36 cellular contexts compared by ENCODE assay signal in genomic region chr1:35968396-35968795, GRCh38.
"Had no signal": no experiment of that assay in that cellular context is flagged by ENCODE, and none has a peak within 500 bp of the region (broad histone marks: within the 10 kb centered on the region; RNA-seq: fewer than 3 reads in every experiment).

No MANE protein-coding gene starts in this region.

- H3K27ac Mint-ChIP-seq: activated B cell treated with CpG ODN at 0.5 μM for 24 hours; activated CD4-positive, alpha-beta memory T cell treated with anti-CD3 and anti-CD28 coated beads for 36 hours; activated CD4-positive, alpha-beta T cell treated with anti-CD3 and anti-CD28 coated beads, Interleukin-2, amount 10 ng/mL, durations not matched to agents 24 days and 14 days; activated CD8-positive, alpha-beta T cell treated with anti-CD3 and anti-CD28 coated beads for 36 hours; activated naive CD4-positive, alpha-beta T cell treated with anti-CD3 and anti-CD28 coated beads for 36 hours; activated naive CD4-positive, alpha-beta T cell treated with anti-CD3 and anti-CD28 coated beads, Interleukin-2, amount 50 U/mL, for 72 hours; activated naive CD8-positive, alpha-beta T cell treated with anti-CD3 and anti-CD28 coated beads for 36 hours; activated T-cell treated with anti-CD3 and anti-CD28 coated beads, Interleukin-2, amount 50 U/mL, for 72 hours; activated T-helper 1 cell treated with anti-CD3 and anti-CD28 coated beads, Interleukin-12 subunit alpha, Interleukin-12 subunit beta, Interleukin-2, Interleukin-4 antibody, amounts not matched to agents 30 ng/mL and 10 ng/mL and 1 ng/mL, durations not matched to agents 14 hours and 24 hours and 36 hours; activated T-helper 17 cell treated with anti-CD3 and anti-CD28 coated beads, Interleukin-2, amount 50 U/mL, for 72 hours; T-helper 1 cell treated with Interleukin-12 subunit alpha and Interleukin-12 subunit beta and Interleukin-4 antibody, amounts not matched to agents 30 μg/mL and 1 μg/mL, for 36 hours; T-helper 2 cell treated with Interferon-gamma antibody and Interleukin-4, amounts not matched to agents 5 μg/mL and 100 μg/mL, for 36 hours had no signal

- H3K4me3 Mint-ChIP-seq: activated B cell treated with CpG ODN at 0.5 μM for 24 hours; activated CD4-positive, alpha-beta memory T cell treated with anti-CD3 and anti-CD28 coated beads for 36 hours; activated CD4-positive, alpha-beta T cell treated with anti-CD3 and anti-CD28 coated beads, Interleukin-2, amount 10 ng/mL, durations not matched to agents 24 days and 14 days; activated CD8-positive, alpha-beta T cell treated with anti-CD3 and anti-CD28 coated beads for 36 hours; activated naive CD4-positive, alpha-beta T cell treated with anti-CD3 and anti-CD28 coated beads for 36 hours; activated naive CD8-positive, alpha-beta T cell treated with anti-CD3 and anti-CD28 coated beads for 36 hours; activated T-cell treated with anti-CD3 and anti-CD28 coated beads, Interleukin-2, amount 50 U/mL, for 4 hours; activated T-cell treated with anti-CD3 and anti-CD28 coated beads, Interleukin-2, amount 50 U/mL, for 72 hours; activated T-helper 1 cell treated with anti-CD3 and anti-CD28 coated beads, Interleukin-12 subunit alpha, Interleukin-12 subunit beta, Interleukin-2, Interleukin-4 antibody, amounts not matched to agents 30 ng/mL and 10 ng/mL and 1 ng/mL, durations not matched to agents 14 hours and 24 hours and 36 hours; activated T-helper 17 cell treated with anti-CD3 and anti-CD28 coated beads, Interleukin-2, amount 50 U/mL, for 72 hours; central memory CD8-positive, alpha-beta T cell; T-helper 1 cell treated with Interleukin-12 subunit alpha and Interleukin-12 subunit beta and Interleukin-4 antibody, amounts not matched to agents 30 μg/mL and 1 μg/mL, for 36 hours; T-helper 2 cell treated with Interferon-gamma antibody and Interleukin-4, amounts not matched to agents 5 μg/mL and 100 μg/mL, for 36 hours had no signal

- ATAC-seq: activated CD8-positive, alpha-beta T cell treated with anti-CD3 and anti-CD28 coated beads for 36 hours; activated naive CD4-positive, alpha-beta T cell treated with anti-CD3 and anti-CD28 coated beads, Interleukin-2, amount 50 U/mL, for 72 hours; activated T-cell treated with anti-CD3 and anti-CD28 coated beads, Interleukin-2, amount 50 U/mL, for 4 hours; activated T-cell treated with anti-CD3 and anti-CD28 coated beads, Interleukin-2, amount 50 U/mL, for 72 hours; activated T-helper 17 cell treated with anti-CD3 and anti-CD28 coated beads, Interleukin-2, amount 50 U/mL, for 72 hours; body of pancreas had no signal

- H3K9me3 Mint-ChIP-seq: activated T-cell treated with anti-CD3 and anti-CD28 coated beads, Interleukin-2, amount 50 U/mL, for 72 hours; activated T-helper 17 cell treated with anti-CD3 and anti-CD28 coated beads, Interleukin-2, amount 50 U/mL, for 72 hours; central memory CD8-positive, alpha-beta T cell had no signal

- H3K4me3 ChIP-seq: adrenal gland, body of pancreas, cardiac muscle cell had no signal

- DNase-seq: activated B cell treated with CpG ODN at 0.5 μM for 24 hours; activated CD4-positive, alpha-beta memory T cell treated with anti-CD3 and anti-CD28 coated beads for 36 hours; activated CD4-positive, alpha-beta T cell treated with anti-CD3 and anti-CD28 coated beads for 4 hours; activated CD4-positive, alpha-beta T cell treated with anti-CD3 and anti-CD28 coated beads, Interleukin-2, amount 10 ng/mL, durations not matched to agents 24 days and 14 days; activated CD4-positive, alpha-beta T cell treated with anti-CD3 and anti-CD28 coated beads, Interleukin-2, amount 50 U/mL, for 1 hour; activated CD4-positive, alpha-beta T cell treated with anti-CD3 and anti-CD28 coated beads, Interleukin-2, amount 50 U/mL, for 4 hours; activated CD4-positive, CD25-positive, alpha-beta regulatory T cell treated with anti-CD3 and anti-CD28 coated beads, Interleukin-2, amount 50 U/mL, for 72 hours; activated CD8-positive, alpha-beta memory T cell treated with anti-CD3 and anti-CD28 coated beads, Interleukin-2, amount 50 U/mL, for 4 hours; activated CD8-positive, alpha-beta T cell treated with anti-CD3 and anti-CD28 coated beads for 36 hours; activated effector memory CD4-positive, alpha-beta T cell treated with anti-CD3 and anti-CD28 coated beads, Interleukin-2, amount 50 U/mL, for 16 hours; activated gamma-delta T cell treated with Interleukin-2 at 50 U/mL for 16 hours; activated naive CD4-positive, alpha-beta T cell; activated naive CD4-positive, alpha-beta T cell treated with anti-CD3 and anti-CD28 coated beads for 36 hours; activated naive CD4-positive, alpha-beta T cell treated with anti-CD3 and anti-CD28 coated beads, Interleukin-2, amount 50 U/mL, for 16 hours; activated naive CD8-positive, alpha-beta T cell treated with anti-CD3 and anti-CD28 coated beads for 36 hours; activated T-cell treated with anti-CD3 and anti-CD28 coated beads for 4 hours; activated T-cell treated with anti-CD3 and anti-CD28 coated beads, Interleukin-2, amount 50 U/mL, for 1 hour; activated T-cell treated with anti-CD3 and anti-CD28 coated beads, Interleukin-2, amount 50 U/mL, for 4 hours; activated T-cell treated with anti-CD3 and anti-CD28 coated beads, Interleukin-2, amount 50 U/mL, for 72 hours; adrenal gland; amniotic stem cell; aorta; body of pancreas; brain microvascular endothelial cell; caudate nucleus; cerebellar nuclear complex; T-helper 2 cell; T-helper 9 cell had no signal

- H3K9me3 ChIP-seq: adrenal gland, body of pancreas had no signal

- H3K27ac ChIP-seq: adrenal gland, body of pancreas, brain microvascular endothelial cell, cardiac muscle cell, VCaP had no signal

- H3K4me1 ChIP-seq: adrenal gland, body of pancreas had no signal

- H3K27me3 Mint-ChIP-seq: activated B cell treated with CpG ODN at 0.5 μM for 24 hours; activated CD4-positive, alpha-beta memory T cell treated with anti-CD3 and anti-CD28 coated beads for 36 hours; activated CD4-positive, alpha-beta T cell treated with anti-CD3 and anti-CD28 coated beads, Interleukin-2, amount 10 ng/mL, durations not matched to agents 24 days and 14 days; activated CD8-positive, alpha-beta T cell treated with anti-CD3 and anti-CD28 coated beads for 36 hours; activated naive CD8-positive, alpha-beta T cell treated with anti-CD3 and anti-CD28 coated beads for 36 hours; activated T-helper 17 cell treated with anti-CD3 and anti-CD28 coated beads, Interleukin-2, amount 50 U/mL, for 72 hours; central memory CD8-positive, alpha-beta T cell had no signal

- H3K4me1 Mint-ChIP-seq: activated B cell treated with CpG ODN at 0.5 μM for 24 hours; activated T-helper 17 cell treated with anti-CD3 and anti-CD28 coated beads, Interleukin-2, amount 50 U/mL, for 72 hours had no signal

- H3K27me3 ChIP-seq: adrenal gland, body of pancreas, brain microvascular endothelial cell, cardiac muscle cell had no signal
